In the genomic region with DNA sequence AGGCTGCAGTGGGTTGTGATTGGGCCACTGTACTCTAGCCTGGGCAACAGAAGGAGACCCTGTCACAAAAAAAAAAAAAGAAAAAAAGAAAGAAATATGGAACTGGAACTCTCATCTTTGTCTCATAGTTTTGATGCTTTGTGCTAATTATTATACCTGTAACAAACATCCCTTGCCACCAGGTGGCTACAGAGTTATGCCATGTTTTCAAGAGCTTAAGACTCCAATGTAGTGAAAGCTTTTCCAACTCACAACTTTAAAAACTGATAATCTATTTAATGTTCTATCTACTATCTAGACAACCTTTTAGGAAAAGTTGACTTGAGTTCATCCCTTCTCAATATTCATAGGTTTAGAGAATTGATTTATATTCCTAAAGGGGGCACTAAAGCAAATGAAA, we compare ENCODE assay signal across 9 cellular contexts. TPM values are rescaled to one million over a fixed set of nuclear protein-coding genes. Genes with fewer than 3 reads are reported as not detected.
DNase-seq lines count a peak whose midpoint lies in the region; ATAC-seq, FAIRE-seq and TF ChIP-seq lines count a peak whose summit lies in the region.
"Had no signal": no experiment of that assay in that cellular context is flagged by ENCODE, and none has a peak within 500 bp of the region (broad histone marks: within the 10 kb centered on the region; RNA-seq: fewer than 3 reads in every experiment).

No MANE protein-coding gene starts in this region.

- no peaks in the 10 kb centered on the region for H3K36me3 ChIP-seq in pancreas
- H3K36me3 ChIP-seq: uterus had no signal

- peaks cover 0 to 16% (median 0%) of the 10 kb centered on the region in 4 donors for H3K27me3 ChIP-seq in pancreas

- peak; percentile 47 for FAIRE-seq in pancreas (lab: Jason Lieb, UNC)

- in situ Hi-C loops in KBM-7 (cut with MboI; ENCODE audit: low pct_unique_long_range_greater_than_20kb, low sequenced_read_pairs) = no loop called here

- TF ChIP-seq CTCF in GM12873 (IDR thresholded peaks at IDR 0.05; ENCODE audit: insufficient read depth, low read depth, low read length, missing control alignments) = peak; percentile 42
- peak; percentile 46 for TF ChIP-seq CTCF in choroid plexus epithelial cell (conservative IDR thresholded peaks at IDR 0.05; ENCODE audit: low read depth, low read length)
- peak in 1 of 4 donors; percentile 34 for TF ChIP-seq CTCF in pancreas (IDR thresholded peaks at IDR 0.05)

- DNase-seq in KBM-7 (peak; percentile 18), choroid plexus epithelial cell (ENCODE audit: low read depth) (peak; percentile 44), pancreas (no peak), activated T-cell treated with anti-CD3 and anti-CD28 coated beads for 4 hours (no peak), cerebellum (ENCODE audit: low spot score) (no peak), nucleus accumbens (lab: John Stamatoyannopoulos, UW) (no peak)
- DNase-seq: activated CD4-positive, alpha-beta memory T cell treated with anti-CD3 and anti-CD28 coated beads for 36 hours; uterus had no signal

- intact Hi-C loops in pancreas (cut with DNase I) = no loop called here

- peak in 2 of 4 donors; percentile 46 to 62 for ATAC-seq in pancreas

- no peaks in the 10 kb centered on the region for H3K9me3 ChIP-seq in pancreas
- H3K9me3 ChIP-seq: uterus had no signal

- no peak overlapping the region for H3K27ac ChIP-seq in pancreas
- H3K27ac ChIP-seq: uterus had no signal

- no peaks in the 10 kb centered on the region for H3K4me1 ChIP-seq in pancreas
- H3K4me1 ChIP-seq: uterus had no signal

- no peak overlapping the region for H3K4me3 ChIP-seq in choroid plexus epithelial cell (ENCODE audit: low read depth, low read length)
- H3K4me3 ChIP-seq in pancreas = no peak overlapping the region
- H3K4me3 ChIP-seq: uterus had no signal

RNA-seq across cellular contexts. Expression of a gene that starts 42.4 kb away (rescaled TPM):
- total RNA-seq in pancreas (not detected), cerebellum (3.3 TPM)
- polyA plus RNA-seq in pancreas = not detected
- total RNA-seq: activated CD4-positive, alpha-beta memory T cell treated with anti-CD3 and anti-CD28 coated beads for 36 hours had no signal

Comparison
In these comparisons a context has a peak if more than half of its experiments do, and no peak if none do; other contexts are left out.
1. DNase-seq: peak in KBM-7 (single experiment) and choroid plexus epithelial cell (single experiment); none in pancreas (0 of 6), activated T-cell treated with anti-CD3 and anti-CD28 coated beads for 4 hours (single experiment), cerebellum (single experiment) and nucleus accumbens (0 of 56).